Comparison of ENCODE assay signal across 8 cellular contexts in genomic region chr2:230658877-230659652, GRCh38. TPM values are rescaled to one million over a fixed set of nuclear protein-coding genes. Genes with fewer than 3 reads are reported as not detected.
DNase-seq lines count a peak whose midpoint lies in the region; ATAC-seq, FAIRE-seq and TF ChIP-seq lines count a peak whose summit lies in the region.

No MANE protein-coding gene starts in this region.

- H3K4me1 ChIP-seq in esophagus squamous epithelium (peaks cover 3 to 30% (median 4%) of the 10 kb centered on the region in 3 donors), PC-9 (replicated peaks; ENCODE audit: insufficient read depth) (peaks cover 5% of the 10 kb centered on the region; the same call in 1 of the 2 replicates), GM23248 (ENCODE audit: insufficient read depth) (no peaks in the 10 kb centered on the region), kidney (ENCODE audit: control insufficient read depth in 1 of 2, insufficient read depth in 1 of 2, low read depth in 1 of 2, low read length in 2 of 2) (peaks cover 0 to 2% of the 10 kb centered on the region in 2 donors)

- no peak for DNase-seq in GM12891 (ENCODE audit: insufficient read length, low spot score)
- DNase-seq in T-cell: peak in 13 of 34 experiments; percentile 15 to 47 (median 32)
- DNase-seq in esophagus squamous epithelium (lab: John Stamatoyannopoulos, UW): no peak
- no peak for DNase-seq in PC-9
- DNase-seq in GM23248: no peak
- DNase-seq in islet precursor cell: no peak
- no peak for DNase-seq in kidney

- TF ChIP-seq CTCF in esophagus squamous epithelium (IDR thresholded peaks at IDR 0.05) (no peak), PC-9 (conservative IDR thresholded peaks at IDR 0.05) (no peak), kidney (IDR thresholded peaks at IDR 0.05; ENCODE audit: borderline replicate concordance, extremely low read depth, insufficient read depth) (no peak)

- CTCF ChIA-PET in T-cell (lab: Charles Lee): no interaction called here
- CTCF ChIA-PET in PC-9 (lab: Charles Lee): no interaction called here

- BruUV-seq in PC-9 (replicated peaks; lab: Mats Ljungman, UMichigan): no TSS peak

- 58 to 67% methylated on average over 9 to 10 of the region's 11 CpGs for WGBS in esophagus squamous epithelium, 2 donors
- WGBS in GM23248 (ENCODE audit: low coverage in 1 of 2, low lambda C conversion rate in 2 of 2, missing lambda C conversion rate in 2 of 2), 2 experiments: 74 to 75% methylated on average over 11 of the region's 11 CpGs

- H3K36me3 Mint-ChIP-seq in T-cell: no peaks in the 10 kb centered on the region

- H3K9me3 Mint-ChIP-seq in T-cell: no peaks in the 10 kb centered on the region

- ATAC-seq in HG02588 (IDR thresholded peaks at IDR 0.05; ENCODE audit: unreplicated experiment) (peak; percentile 43), T-cell (replicated peaks in 1 of 4) (peak; percentile 7 to 53 (median 17))

- H3F3A ChIP-seq in PC-9 (ENCODE audit: insufficient read depth, low read depth): no peaks in the 10 kb centered on the region
- H3F3A ChIP-seq in GM23248 (ENCODE audit: insufficient read depth): no peaks in the 10 kb centered on the region

- peak; percentile 96 for FAIRE-seq in GM12891 (lab: Jason Lieb, UNC)
- FAIRE-seq in kidney (lab: Jason Lieb, UNC): no peak

- H3K4me1 Mint-ChIP-seq in T-cell: peaks cover 89 to 91% (median 89%) of the 10 kb centered on the region in 3 donors

- H3K27me3 ChIP-seq in esophagus squamous epithelium (no peaks in the 10 kb centered on the region), PC-9 (ENCODE audit: insufficient read depth, low read depth) (no peaks in the 10 kb centered on the region), GM23248 (replicated peaks; ENCODE audit: insufficient read depth) (no peaks in the 10 kb centered on the region)

- no peaks in the 10 kb centered on the region for H3K27me3 Mint-ChIP-seq in T-cell

- H3K9ac ChIP-seq in GM23248 (no peak overlapping the region), kidney (ENCODE audit: low read length in 2 of 2) (no peak overlapping the region)

- POLR2A ChIA-PET in T-cell (lab: Charles Lee) (no interaction called here), PC-9 (lab: Charles Lee; ENCODE audit: unreplicated experiment) (no interaction called here)

- H4K20me1 ChIP-seq in PC-9 (ENCODE audit: insufficient read depth) (no peaks in the 10 kb centered on the region), GM23248 (ENCODE audit: insufficient read depth) (no peaks in the 10 kb centered on the region)

- H3K36me3 ChIP-seq in esophagus squamous epithelium (no peaks in the 10 kb centered on the region), PC-9 (ENCODE audit: low read depth) (no peaks in the 10 kb centered on the region), GM23248 (ENCODE audit: low read depth) (no peaks in the 10 kb centered on the region), kidney (ENCODE audit: control insufficient read depth in 1 of 2, insufficient read depth in 2 of 2, low read length in 2 of 2) (no peaks in the 10 kb centered on the region)

- H2AFZ ChIP-seq in PC-9 (no peak overlapping the region), GM23248 (no peak overlapping the region)

- no peaks in the 10 kb centered on the region for H3K9me3 ChIP-seq in esophagus squamous epithelium
- no peaks in the 10 kb centered on the region for H3K9me3 ChIP-seq in PC-9 (ENCODE audit: insufficient read depth, low read depth)
- no peaks in the 10 kb centered on the region for H3K9me3 ChIP-seq in GM23248 (ENCODE audit: low read depth)
- no peaks in the 10 kb centered on the region for H3K9me3 ChIP-seq in kidney (ENCODE audit: control insufficient read depth in 1 of 2, low read length in 2 of 2)

- peak overlapping the region; percentile 85 to 93 for H3K27ac Mint-ChIP-seq in T-cell

- TF ChIP-seq POLR2A in GM12891 (IDR thresholded peaks at IDR 0.05; ENCODE audit: low read depth, low read length) (no peak), esophagus squamous epithelium (IDR thresholded peaks at IDR 0.05) (no peak)

- peak overlapping the region; percentile 15 to 87 (median 52) for H3K27ac ChIP-seq in esophagus squamous epithelium
- no peak overlapping the region for H3K27ac ChIP-seq in PC-9
- H3K27ac ChIP-seq in GM23248: no peak overlapping the region
- H3K27ac ChIP-seq in kidney (ENCODE audit: low read depth in 2 of 2, low read length in 2 of 2): no peak overlapping the region

- in situ Hi-C loops in GM23248 (cut with MboI): no loop called here

- H3K79me2 ChIP-seq in PC-9 (ENCODE audit: low read depth) (no peaks in the 10 kb centered on the region), GM23248 (ENCODE audit: insufficient read depth) (no peaks in the 10 kb centered on the region)

- intact Hi-C loops in esophagus squamous epithelium (cut with DNase I): no loop called here
- intact Hi-C loops in PC-9 (cut with micrococcal nuclease; ENCODE audit: unreplicated experiment): no loop called here
- intact Hi-C loops in kidney (cut with DNase I): no loop called here

- no peak overlapping the region for H3K4me3 ChIP-seq in esophagus squamous epithelium
- no peak overlapping the region for H3K4me3 ChIP-seq in PC-9
- no peak overlapping the region for H3K4me3 ChIP-seq in GM23248
- no peak overlapping the region for H3K4me3 ChIP-seq in kidney (ENCODE audit: low read length in 2 of 2)

- H3K4me2 ChIP-seq in PC-9 (no peak overlapping the region), GM23248 (ENCODE audit: unreplicated experiment) (no peak overlapping the region)

- H3K4me3 Mint-ChIP-seq in T-cell: peak overlapping the region; percentile 8 to 71 (median 18)

- H3K9me2 ChIP-seq in PC-9 (ENCODE audit: insufficient read depth) (no peaks in the 10 kb centered on the region), GM23248 (ENCODE audit: insufficient read depth) (no peaks in the 10 kb centered on the region)

TF ChIP-seq in GM12891, 5 proteins besides CTCF, POLR2A, EP300 and RAD21:
- TF ChIP-seq PAX5 (IDR thresholded peaks at IDR 0.05; ENCODE audit: insufficient read depth, low read length, severe bottlenecking) (peak; percentile 1), POU2F2 (IDR thresholded peaks at IDR 0.05; ENCODE audit: low read depth, low read length) (peak; percentile 98), SPI1 (IDR thresholded peaks at IDR 0.05; ENCODE audit: low read depth, low read length) (0 out of 2 replicates have a peak, but pooled peaks have one; percentile 19), TAF1 (IDR thresholded peaks at IDR 0.05; ENCODE audit: low read depth, low read length) (no peak), POLR2AphosphoS5 (IDR thresholded peaks at IDR 0.05; ENCODE audit: low read depth, low read length) (no peak; the same call in 1 of the 2 replicates)

RNA-seq across cellular contexts. Expression of gene CAB39, which starts 53.6 kb away (rescaled TPM):
- polyA plus RNA-seq in GM12891 (2012; ENCODE audit: low read depth, missing spikeins): 40.5 TPM
- total RNA-seq in T-cell (100 to 1,000 TPM in 1 of 5 donors, 10 to 100 TPM in 4; 91.7 to 102 (median 96.7) TPM), esophagus squamous epithelium (10 to 100 TPM; 47.6 to 80.3 (median 71.8) TPM), PC-9 (2021) (70.9 and 86.1 TPM in 2 replicates), kidney (77.6 TPM)
- 49.1 and 52.1 TPM in 2 replicates for total RNA-seq in GM23248 (2014; rRNA removed; shearing (Covaris generic))
- polyA plus RNA-seq in GM23248 (2016; fragmentation: Nextera tagmentation; extraction: Ambion mirVana) (22.7 and 23.1 TPM in 2 replicates), kidney (ENCODE audit: insufficient read depth, low read depth, low replicate concordance) (39.1 TPM)

Comparison
In these comparisons a context has a peak if more than half of its experiments do, and no peak if none do; other contexts are left out.
1. H3K27ac ChIP-seq: peak in esophagus squamous epithelium (4 of 4); none in PC-9 (single experiment), GM23248 (single experiment) and kidney (0 of 2).